In genomic region chr6:46302176-46302575, GRCh38 we compare ENCODE assay signal across 22 cellular contexts.
DNase-seq lines count a peak whose midpoint lies in the region; ATAC-seq and TF ChIP-seq lines count a peak whose summit lies in the region.
"Had no signal": no experiment of that assay in that cellular context is flagged by ENCODE, and none has a peak within 500 bp of the region (broad histone marks: within the 10 kb centered on the region; RNA-seq: fewer than 3 reads in every experiment).

No MANE protein-coding gene starts in this region.

- H3K4me3 ChIP-seq in left ventricle myocardium inferior (no peak overlapping the region), right atrium auricular region (no peak overlapping the region), GM23248 (no peak overlapping the region), psoas muscle (no peak overlapping the region)
- H3K4me3 ChIP-seq: A549; BLaER1 treated with 17β-estradiol and CSF1 and Interleukin-3, amounts not matched to agents 10 nM and 100 nM; GM12878; GM23338 had no signal

- no peak overlapping the region for H2AFZ ChIP-seq in GM23248
- H2AFZ ChIP-seq: GM23338 had no signal

- peak overlapping the region; percentile 7 for H3K27ac ChIP-seq in left ventricle myocardium inferior (replicated peaks)
- H3K27ac ChIP-seq in right atrium auricular region = peak overlapping the region in 1 of 2 donors; percentile 43
- no peak overlapping the region for H3K27ac ChIP-seq in GM23248
- H3K27ac ChIP-seq in psoas muscle = no peak overlapping the region
- H3K27ac ChIP-seq: A549; BLaER1 treated with 17β-estradiol and CSF1 and Interleukin-3, amounts not matched to agents 10 nM and 100 nM had no signal

- in situ Hi-C loops in GM23248 (cut with MboI) = no loop called here

- no peaks in the 10 kb centered on the region for H3F3A ChIP-seq in GM23248 (ENCODE audit: insufficient read depth)

- WGBS in GM23248 (ENCODE audit: low coverage in 1 of 2, low lambda C conversion rate in 2 of 2, missing lambda C conversion rate in 2 of 2), 2 experiments = 86 to 92% methylated on average over 3 of the region's 3 CpGs
- 76 to 89% (median 82%) methylated on average over 3 of the region's 3 CpGs for WGBS in psoas muscle, 3 donors

- no peaks in the 10 kb centered on the region for H3K27me3 ChIP-seq in left ventricle myocardium inferior (ENCODE audit: low read depth)
- no peaks in the 10 kb centered on the region for H3K27me3 ChIP-seq in right atrium auricular region
- no peaks in the 10 kb centered on the region for H3K27me3 ChIP-seq in GM23248 (replicated peaks; ENCODE audit: insufficient read depth)
- no peaks in the 10 kb centered on the region for H3K27me3 ChIP-seq in psoas muscle (ENCODE audit: insufficient read depth in 3 of 3, low read length in 2 of 3)
- H3K27me3 ChIP-seq: BE2C; BLaER1 treated with 17β-estradiol and CSF1 and Interleukin-3, amounts not matched to agents 10 nM and 100 nM had no signal

- intact Hi-C loops in left ventricle myocardium inferior (cut with micrococcal nuclease) = no loop called here
- intact Hi-C loops in psoas muscle (cut with DNase I) = no loop called here

- no peaks in the 10 kb centered on the region for H3K9me2 ChIP-seq in GM23248 (ENCODE audit: insufficient read depth)

- DNase-seq in left ventricle myocardium inferior (no peak), right atrium auricular region (ENCODE audit: low spot score) (no peak), GM23248 (peak; percentile 22), psoas muscle (no peak), NCI-H1417 treated with DMSO at 0.1 percent for 48 hours (lab: John Stamatoyannopoulos, UW) (no peak)
- DNase-seq in stimulated activated CD4-positive, alpha-beta T cell treated with anti-CD3 and anti-CD28 coated beads, Interleukin-2, amount 100 ng/mL, for 24 hours = no peak
- DNase-seq: 8988T; ACHN; AML-193; BE2C; CD4-positive, alpha-beta T cell; CD8-positive, alpha-beta memory T cell; DMS 273 treated with DMSO at 0.1 percent for 48 hours; DMS79; EL; GDM1; H9 had no signal

- peaks cover 5% of the 10 kb centered on the region for H3K9me3 ChIP-seq in left ventricle myocardium inferior (replicated peaks)
- H3K9me3 ChIP-seq in right atrium auricular region = no peaks in the 10 kb centered on the region
- no peaks in the 10 kb centered on the region for H3K9me3 ChIP-seq in GM23248 (ENCODE audit: low read depth)
- H3K9me3 ChIP-seq in psoas muscle = no peaks in the 10 kb centered on the region
- H3K9me3 ChIP-seq: A549, BE2C had no signal

- peak; percentile 55 to 88 (median 79) for ATAC-seq in psoas muscle
- ATAC-seq: A549, GM12878, GM23338, HCT116 had no signal

- H3K9ac ChIP-seq in GM23248 = no peak overlapping the region
- H3K9ac ChIP-seq: BLaER1 treated with 17β-estradiol and CSF1 and Interleukin-3, amounts not matched to agents 10 nM and 100 nM had no signal

- H3K4me2 ChIP-seq in GM23248 (ENCODE audit: unreplicated experiment) = no peak overlapping the region
- H3K4me2 ChIP-seq: A549; BLaER1 treated with 17β-estradiol and CSF1 and Interleukin-3, amounts not matched to agents 10 nM and 100 nM; GM23338 had no signal

- no peak for TF ChIP-seq CTCF in left ventricle myocardium inferior (IDR thresholded peaks at IDR 0.05; ENCODE audit: borderline replicate concordance)
- TF ChIP-seq CTCF in right atrium auricular region (IDR thresholded peaks at IDR 0.05) = no peak
- no peak for TF ChIP-seq CTCF in psoas muscle (IDR thresholded peaks at IDR 0.05)

- H4K20me1 ChIP-seq in GM23248 (ENCODE audit: insufficient read depth) = no peaks in the 10 kb centered on the region
- H4K20me1 ChIP-seq: BLaER1 treated with 17β-estradiol and CSF1 and Interleukin-3, amounts not matched to agents 10 nM and 100 nM had no signal

- H3K36me3 ChIP-seq in left ventricle myocardium inferior (no peaks in the 10 kb centered on the region), right atrium auricular region (no peaks in the 10 kb centered on the region), GM23248 (ENCODE audit: low read depth) (no peaks in the 10 kb centered on the region), psoas muscle (ENCODE audit: insufficient read depth in 1 of 2, low read depth in 1 of 2) (no peaks in the 10 kb centered on the region)
- H3K36me3 ChIP-seq: BE2C; BLaER1 treated with 17β-estradiol and CSF1 and Interleukin-3, amounts not matched to agents 10 nM and 100 nM had no signal

- no peaks in the 10 kb centered on the region for H3K79me2 ChIP-seq in GM23248 (ENCODE audit: insufficient read depth)

- H3K4me1 ChIP-seq in left ventricle myocardium inferior (peaks cover 48% of the 10 kb centered on the region), right atrium auricular region (peaks cover 0 to 23% of the 10 kb centered on the region in 2 donors), GM23248 (ENCODE audit: insufficient read depth) (no peaks in the 10 kb centered on the region), psoas muscle (peaks cover 9% of the 10 kb centered on the region)
- H3K4me1 ChIP-seq: A549; BE2C; BLaER1 treated with 17β-estradiol and CSF1 and Interleukin-3, amounts not matched to agents 10 nM and 100 nM had no signal
